1 cellular context compared by ENCODE assay signal in the genomic region with DNA sequence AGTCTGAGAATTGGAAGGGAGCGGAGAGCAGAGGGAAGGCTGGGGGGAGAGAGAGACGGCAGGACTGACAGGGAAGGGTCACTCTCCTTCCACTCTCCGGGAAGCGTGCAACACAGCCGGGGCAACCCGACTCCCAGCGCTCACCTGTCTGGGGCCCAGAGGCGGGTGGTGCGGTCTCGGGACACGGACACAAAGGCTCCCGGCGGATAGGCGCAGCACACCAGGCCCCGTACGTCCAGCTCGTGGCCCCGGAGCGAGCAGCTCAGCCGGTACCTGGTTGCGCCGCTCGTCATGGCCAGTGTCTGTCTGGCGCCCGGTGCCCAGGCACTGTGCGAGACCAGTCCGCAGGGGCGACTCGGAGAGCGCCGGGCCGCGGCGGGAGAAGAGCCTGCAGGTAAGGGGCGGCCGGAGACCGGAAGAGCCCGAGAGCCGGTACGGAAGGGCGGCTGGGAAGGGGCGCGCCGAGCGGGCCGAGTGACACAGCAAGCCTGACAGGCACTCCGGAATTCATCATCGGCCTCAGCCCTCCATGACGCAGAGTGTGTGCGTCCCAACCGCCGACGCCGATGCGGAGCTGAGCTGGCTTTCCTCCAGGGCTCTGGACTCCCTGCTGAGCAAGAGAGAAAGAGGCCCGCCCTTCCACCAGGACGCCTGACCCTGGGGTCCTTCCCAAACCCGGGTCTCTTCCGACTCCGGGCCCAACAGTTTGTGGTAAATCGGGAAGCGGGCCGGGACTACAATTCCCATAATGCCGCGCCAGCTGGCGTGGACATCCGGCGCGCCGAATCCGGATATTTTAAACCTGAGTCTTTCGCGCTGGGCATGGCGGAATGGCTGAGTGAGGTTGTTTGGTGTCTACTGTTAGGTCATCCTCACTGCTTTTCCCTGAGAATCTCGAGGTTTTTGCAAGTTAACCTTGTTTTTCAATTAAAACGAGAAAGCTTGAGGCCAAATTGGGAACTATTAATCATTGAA.
A peak's percentile ranks its signal among the peaks of the same experiment; 100 is the strongest.
TF ChIP-seq lines count a peak whose summit lies in the region.

A gene (minus strand): TSS at position 490 of the 975 bp plus-strand sequence. CDS start 197 bp downstream, at position 293.

TF ChIP-seq in IMR-90, 13 proteins besides CTCF, POLR2A, EP300 and RAD21:
- peak; percentile 57; the same call in 1 of the 2 replicates for TF ChIP-seq MAZ (IDR thresholded peaks at IDR 0.05; ENCODE audit: borderline replicate concordance, low read depth, low read length)
- no peak for TF ChIP-seq SMC3 (IDR thresholded peaks at IDR 0.05; ENCODE audit: low read depth, low read length)
- TF ChIP-seq FOS (IDR thresholded peaks at IDR 0.05; ENCODE audit: low read depth, low read length) = 0 out of 2 replicates have a peak, but pooled peaks have one; percentile 6
- TF ChIP-seq, protein P1, sequence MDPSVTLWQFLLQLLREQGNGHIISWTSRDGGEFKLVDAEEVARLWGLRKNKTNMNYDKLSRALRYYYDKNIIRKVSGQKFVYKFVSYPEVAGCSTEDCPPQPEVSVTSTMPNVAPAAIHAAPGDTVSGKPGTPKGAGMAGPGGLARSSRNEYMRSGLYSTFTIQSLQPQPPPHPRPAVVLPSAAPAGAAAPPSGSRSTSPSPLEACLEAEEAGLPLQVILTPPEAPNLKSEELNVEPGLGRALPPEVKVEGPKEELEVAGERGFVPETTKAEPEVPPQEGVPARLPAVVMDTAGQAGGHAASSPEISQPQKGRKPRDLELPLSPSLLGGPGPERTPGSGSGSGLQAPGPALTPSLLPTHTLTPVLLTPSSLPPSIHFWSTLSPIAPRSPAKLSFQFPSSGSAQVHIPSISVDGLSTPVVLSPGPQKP (IDR thresholded peaks at IDR 0.05; ENCODE audit: borderline replicate concordance, low read depth, low read length) = no peak
- peak; percentile 77; the same call in 1 of the 2 replicates for TF ChIP-seq NFE2L2 (IDR thresholded peaks at IDR 0.05; ENCODE audit: low read depth, low read length)
- TF ChIP-seq MXI1 (IDR thresholded peaks at IDR 0.05; ENCODE audit: borderline replicate concordance, low read depth, low read length) = peak; percentile 59
- no peak for TF ChIP-seq MAFK (IDR thresholded peaks at IDR 0.05; ENCODE audit: low read depth, low read length)
